Comparison of ENCODE assay signal across 26 cellular contexts in genomic region chrX:10004832-10005475, GRCh38. TPM values are rescaled to one million over a fixed set of nuclear protein-coding genes. Genes with fewer than 3 reads are reported as not detected.
DNase-seq lines count a peak whose midpoint lies in the region; ATAC-seq and TF ChIP-seq lines count a peak whose summit lies in the region.
"Had no signal": no experiment of that assay in that cellular context is flagged by ENCODE, and none has a peak within 500 bp of the region (broad histone marks: within the 10 kb centered on the region; RNA-seq: fewer than 3 reads in every experiment).

No MANE protein-coding gene starts in this region.

- no peak overlapping the region for H3K4me2 ChIP-seq in mesendoderm (ENCODE audit: low read length)
- H3K4me2 ChIP-seq: BLaER1, GM23338 had no signal

- in situ Hi-C loops in Panc1 (cut with HindIII; ENCODE audit: low pct_unique_long_range_greater_than_20kb, low sequenced_read_pairs), result no loop called here

- H3K18ac ChIP-seq in mesendoderm (ENCODE audit: low read length), result no peak overlapping the region

- no peak overlapping the region for H3K4me3 Mint-ChIP-seq in stimulated activated naive CD8-positive, alpha-beta T cell treated with anti-CD3 and anti-CD28 coated beads, Interleukin-15, Interleukin-2, amounts not matched to agents 100 ng/mL and 50 ng/mL, for 24 hours
- H3K4me3 Mint-ChIP-seq in stimulated activated naive CD8-positive, alpha-beta T cell treated with anti-CD3 and anti-CD28 coated beads, Interleukin-15, amount 100 ng/mL, for 72 hours, result no peak overlapping the region
- H3K4me3 Mint-ChIP-seq: CD4-positive, alpha-beta T cell; GM23338; H9 had no signal

- peak overlapping the region; percentile 23 for H3K27ac Mint-ChIP-seq in stimulated activated naive CD8-positive, alpha-beta T cell treated with anti-CD3 and anti-CD28 coated beads, Interleukin-15, Interleukin-2, amounts not matched to agents 100 ng/mL and 50 ng/mL, for 24 hours
- H3K27ac Mint-ChIP-seq in stimulated activated naive CD8-positive, alpha-beta T cell treated with anti-CD3 and anti-CD28 coated beads, Interleukin-15, amount 100 ng/mL, for 72 hours, result no peak overlapping the region
- H3K27ac Mint-ChIP-seq: CD4-positive, alpha-beta T cell; GM23338; H9 had no signal

- no peak overlapping the region for H2BK15ac ChIP-seq in mesendoderm (replicated peaks; ENCODE audit: low read depth)

- no peaks in the 10 kb centered on the region for H3K4me1 ChIP-seq in Panc1 (ENCODE audit: control insufficient read depth, insufficient read depth, low read length)
- H3K4me1 ChIP-seq in mesendoderm (ENCODE audit: control insufficient read depth, low read depth, low read length), result no peaks in the 10 kb centered on the region
- no peaks in the 10 kb centered on the region for H3K4me1 ChIP-seq in right cardiac atrium (ENCODE audit: control insufficient read depth, insufficient read depth, low read length)
- H3K4me1 ChIP-seq: BLaER1, Peyer's patch had no signal

- peaks cover 17% of the 10 kb centered on the region for H3K4me1 Mint-ChIP-seq in stimulated activated naive CD8-positive, alpha-beta T cell treated with anti-CD3 and anti-CD28 coated beads, Interleukin-15, Interleukin-2, amounts not matched to agents 100 ng/mL and 50 ng/mL, for 24 hours (ENCODE audit: low read depth)
- H3K4me1 Mint-ChIP-seq in stimulated activated naive CD8-positive, alpha-beta T cell treated with anti-CD3 and anti-CD28 coated beads, Interleukin-15, amount 100 ng/mL, for 72 hours, result peaks cover 29% of the 10 kb centered on the region

- no CpG with 5 or more reads among the region's 8 CpGs for WGBS in mesendoderm (ENCODE audit: extremely low coverage, insufficient coverage, low lambda C conversion rate)
- 96% methylated on average over 8 of the region's 8 CpGs for WGBS in right cardiac atrium

- H3K23ac ChIP-seq in mesendoderm (ENCODE audit: low read length), result no peak overlapping the region

- POLR2A ChIA-PET in Panc1 (lab: Charles Lee), result no interaction called here

- H4K8ac ChIP-seq in mesendoderm (ENCODE audit: low read depth, low read length), result no peak overlapping the region

- CTCF ChIA-PET in Panc1 (lab: Charles Lee), result no interaction called here

- H2BK120ac ChIP-seq in mesendoderm (ENCODE audit: low read depth, low read length), result no peak overlapping the region

- intact Hi-C loops in Panc1 (cut with micrococcal nuclease; ENCODE audit: unreplicated experiment), result no loop called here
- intact Hi-C loops in right cardiac atrium (cut with DNase I), result no loop called here

- ATAC-seq in stimulated activated naive CD8-positive, alpha-beta T cell treated with anti-CD3 and anti-CD28 coated beads, Interleukin-15, amount 100 ng/mL, for 72 hours, result no peak
- no peak for ATAC-seq in Panc1
- no peak for ATAC-seq in right cardiac atrium
- ATAC-seq: GM12878, GM23338 had no signal

- no peaks in the 10 kb centered on the region for H3K27me3 ChIP-seq in Panc1 (ENCODE audit: control insufficient read depth, insufficient read depth, low read length)
- H3K27me3 ChIP-seq in mesendoderm (ENCODE audit: insufficient read depth, low read length, poor library complexity), result no peaks in the 10 kb centered on the region
- H3K27me3 ChIP-seq in right cardiac atrium (ENCODE audit: control insufficient read depth, insufficient read depth), result no peaks in the 10 kb centered on the region
- H3K27me3 ChIP-seq: BLaER1, Peyer's patch had no signal

- peak overlapping the region; percentile 34; the same call in 1 of the 2 replicates for H3K27ac ChIP-seq in Panc1 (ENCODE audit: low read length)
- no peak overlapping the region for H3K27ac ChIP-seq in mesendoderm (ENCODE audit: low read depth, low read length)
- no peak overlapping the region for H3K27ac ChIP-seq in right cardiac atrium (ENCODE audit: low read length)
- H3K27ac ChIP-seq: BLaER1, Peyer's patch, SK-N-MC had no signal

- no peaks in the 10 kb centered on the region for H3K79me1 ChIP-seq in mesendoderm (ENCODE audit: low read length)

- no peaks in the 10 kb centered on the region for H3K79me2 ChIP-seq in mesendoderm (ENCODE audit: control insufficient read depth, insufficient read depth, low read length)

- H3K36me3 ChIP-seq in Panc1 (ENCODE audit: control insufficient read depth, insufficient read depth, low read length) (no peaks in the 10 kb centered on the region), mesendoderm (ENCODE audit: control insufficient read depth, insufficient read depth, low read length) (no peaks in the 10 kb centered on the region)
- H3K36me3 ChIP-seq: BLaER1, Peyer's patch had no signal

- no peak overlapping the region for H2BK5ac ChIP-seq in mesendoderm (ENCODE audit: low read length)

- H3K27me3 Mint-ChIP-seq in stimulated activated naive CD8-positive, alpha-beta T cell treated with anti-CD3 and anti-CD28 coated beads, Interleukin-15, Interleukin-2, amounts not matched to agents 100 ng/mL and 50 ng/mL, for 24 hours, result no peaks in the 10 kb centered on the region
- H3K27me3 Mint-ChIP-seq in stimulated activated naive CD8-positive, alpha-beta T cell treated with anti-CD3 and anti-CD28 coated beads, Interleukin-15, amount 100 ng/mL, for 72 hours, result no peaks in the 10 kb centered on the region
- H3K27me3 Mint-ChIP-seq: CD4-positive, alpha-beta T cell had no signal

- H3K56ac ChIP-seq in mesendoderm (ENCODE audit: low read length), result no peak overlapping the region

- H3K9me3 ChIP-seq in Panc1 (ENCODE audit: control insufficient read depth, insufficient read depth, low read depth, low read length) (no peaks in the 10 kb centered on the region), right cardiac atrium (ENCODE audit: control insufficient read depth, low read length) (no peaks in the 10 kb centered on the region)
- H3K9me3 ChIP-seq: BLaER1, Peyer's patch had no signal

- H3K4me3 ChIP-seq in Panc1 (ENCODE audit: low read depth in 2 of 2, low read length in 2 of 2), result no peak overlapping the region
- H3K4me3 ChIP-seq in mesendoderm (ENCODE audit: low read length), result no peak overlapping the region
- no peak overlapping the region for H3K4me3 ChIP-seq in right cardiac atrium (ENCODE audit: low read length)
- H3K4me3 ChIP-seq: BLaER1, GM12878, GM23338, Peyer's patch, SK-N-MC had no signal

- no peaks in the 10 kb centered on the region for H3K36me3 Mint-ChIP-seq in stimulated activated naive CD8-positive, alpha-beta T cell treated with anti-CD3 and anti-CD28 coated beads, Interleukin-15, Interleukin-2, amounts not matched to agents 100 ng/mL and 50 ng/mL, for 24 hours (ENCODE audit: low read depth)

- BruUV-seq in Panc1 (replicated peaks; lab: Mats Ljungman, UMichigan), result no TSS peak

- H3K4ac ChIP-seq in mesendoderm (ENCODE audit: low read depth, low read length), result no peak overlapping the region

- no peak overlapping the region for H3K9ac ChIP-seq in mesendoderm (ENCODE audit: low read length)
- H3K9ac ChIP-seq: BLaER1 had no signal

- no peak for DNase-seq in stimulated activated naive CD8-positive, alpha-beta T cell treated with anti-CD3 and anti-CD28 coated beads, Interleukin-15, amount 100 ng/mL, for 72 hours
- no peak for DNase-seq in Panc1 (ENCODE audit: low read depth, low spot score)
- DNase-seq in mesendoderm, result peak; percentile 54
- DNase-seq in activated CD4-positive, CD25-positive, alpha-beta regulatory T cell (lab: John Stamatoyannopoulos, UW), result no peak
- no peak for DNase-seq in right cardiac atrium
- no peak for DNase-seq in NCI-H1436 treated with DMSO at 0.1 percent for 48 hours (lab: John Stamatoyannopoulos, UW)
- DNase-seq: CD4-positive, alpha-beta T cell; DMS53; GDM1; H9; KG1; MM.1S; NCI-H1694 treated with DMSO at 0.1 percent for 48 hours; NCI-H2081; NCI-H2227 treated with DMSO at 0.1 percent for 48 hours; NCI-H526 treated with DMSO at 0.1 percent for 48 hours; SIG-M5 had no signal

- no peak overlapping the region for H2AK5ac ChIP-seq in mesendoderm (ENCODE audit: low read length)

- no peak for TF ChIP-seq CTCF in Panc1 (IDR thresholded peaks at IDR 0.05)

- H4K5ac ChIP-seq in mesendoderm (ENCODE audit: low read length), result no peak overlapping the region

- no peaks in the 10 kb centered on the region for H3K9me3 Mint-ChIP-seq in stimulated activated naive CD8-positive, alpha-beta T cell treated with anti-CD3 and anti-CD28 coated beads, Interleukin-15, Interleukin-2, amounts not matched to agents 100 ng/mL and 50 ng/mL, for 24 hours
- H3K9me3 Mint-ChIP-seq in stimulated activated naive CD8-positive, alpha-beta T cell treated with anti-CD3 and anti-CD28 coated beads, Interleukin-15, amount 100 ng/mL, for 72 hours, result no peaks in the 10 kb centered on the region
- H3K9me3 Mint-ChIP-seq: CD4-positive, alpha-beta T cell had no signal

RNA-seq across cellular contexts. Expression of gene CLDN34, which starts 37.8 kb away (rescaled TPM):
- total RNA-seq in Panc1 (2021; ENCODE audit: unreplicated experiment) (not detected), right cardiac atrium (under 1 TPM in 3 of 4 donors, not detected in 1; 0.23 to 0.42 (median 0.36) TPM)
- polyA plus RNA-seq in Panc1 (2012; ENCODE audit: insufficient read length), result not detected
- 0.24 TPM for polyA plus RNA-seq in mesendoderm (2013, experiment 1 of 2)
- 0.22 TPM for polyA plus RNA-seq in mesendoderm (2013, experiment 2 of 2)
- not detected for polyA plus RNA-seq in right cardiac atrium
- total RNA-seq: A172; CD4-positive, alpha-beta T cell; Daoy; GM12878; GM23338; NCI-H460; Peyer's patch had no signal
- polyA plus RNA-seq: GM12878, GM23338 had no signal
